In the genomic region with DNA sequence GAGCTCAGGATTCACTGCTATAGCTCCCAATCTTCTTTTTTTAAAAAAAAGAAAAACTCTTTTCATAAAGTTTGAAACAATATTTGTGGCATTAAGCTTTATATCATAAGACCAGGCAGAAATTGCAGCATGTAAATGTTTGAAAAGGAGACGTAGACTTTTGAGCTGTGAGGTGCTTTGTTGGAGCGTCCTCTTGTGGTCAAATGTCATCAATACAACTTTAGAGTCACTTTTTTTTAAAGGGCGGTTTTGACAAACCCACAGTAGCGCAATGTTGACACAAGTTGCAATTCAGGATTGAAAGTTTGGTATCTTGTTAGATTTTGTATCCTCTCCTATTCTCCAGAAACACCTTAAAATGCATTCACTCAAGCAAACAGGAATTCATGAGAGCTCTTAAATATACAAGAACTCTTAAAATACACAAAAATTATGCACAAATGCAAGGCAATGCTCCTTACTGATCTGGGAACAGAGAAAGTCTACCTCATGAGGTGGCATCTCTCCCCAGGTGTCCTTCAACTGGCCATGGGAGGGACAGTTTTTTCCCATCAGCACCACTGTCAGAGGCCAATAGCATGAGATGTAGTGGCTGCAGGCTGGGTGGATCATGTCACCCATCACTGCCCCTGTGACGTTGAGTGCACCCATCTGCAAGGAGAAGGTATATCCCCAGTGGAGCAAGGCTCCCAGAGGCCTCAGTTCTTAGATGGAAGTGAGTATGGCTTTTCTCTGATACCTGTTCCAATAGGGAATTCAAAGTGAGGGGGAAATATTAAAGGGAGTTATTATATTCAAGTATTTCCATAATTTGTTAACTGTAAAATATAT, we compare ENCODE assay signal across 9 cellular contexts.
DNase-seq lines count a peak whose midpoint lies in the region; ATAC-seq and TF ChIP-seq lines count a peak whose summit lies in the region.
"Had no signal": no experiment of that assay in that cellular context is flagged by ENCODE, and none has a peak within 500 bp of the region (broad histone marks: within the 10 kb centered on the region; RNA-seq: fewer than 3 reads in every experiment).

No MANE protein-coding gene starts in this region.

- intact Hi-C loops in Panc1 (cut with micrococcal nuclease; ENCODE audit: unreplicated experiment): loop anchor here (1.0 to 10.0 kb wide), 5 partner anchors 192 to 635 kb away; no protein-coding TSS in a partner anchor

- H3K4me3 ChIP-seq in Panc1 (ENCODE audit: low read depth in 2 of 2, low read length in 2 of 2): no peak overlapping the region
- H3K4me3 ChIP-seq: BLaER1 treated with 17β-estradiol and CSF1 and Interleukin-3, amounts not matched to agents 10 nM and 100 nM had no signal

- in situ Hi-C loops in Panc1 (cut with HindIII; ENCODE audit: low pct_unique_long_range_greater_than_20kb, low sequenced_read_pairs): no loop called here

- DNase-seq in DMS153 treated with DMSO at 0.1 percent for 48 hours (lab: John Stamatoyannopoulos, UW; ENCODE audit: unreplicated experiment) (peak; percentile 24), DMS153 (lab: John Stamatoyannopoulos, UW) (no peak), Panc1 (ENCODE audit: low read depth, low spot score) (peak; percentile 64), cerebellar cortex (ENCODE audit: low spot score) (peak; percentile 65), lung microvascular endothelial cell (ENCODE audit: low read depth in 2 of 2) (peak; percentile 57 to 72), cortex of kidney (lab: John Stamatoyannopoulos, UW) (no peak)

- POLR2A ChIA-PET in Panc1 (lab: Charles Lee): interaction anchor here (0.5 kb wide), 1 partner anchor 321 kb away, joined by 5 read pairs; no protein-coding TSS in a partner anchor

- no peaks in the 10 kb centered on the region for H3K27me3 ChIP-seq in Panc1 (ENCODE audit: control insufficient read depth, insufficient read depth, low read length)
- H3K27me3 ChIP-seq: BLaER1 treated with 17β-estradiol and CSF1 and Interleukin-3, amounts not matched to agents 10 nM and 100 nM had no signal

- ATAC-seq in Panc1 (peak; percentile 71), HG03196 (IDR thresholded peaks at IDR 0.05; ENCODE audit: unreplicated experiment) (no peak)

- peak; percentile 88 for TF ChIP-seq CTCF in Panc1 (IDR thresholded peaks at IDR 0.05)

- H3K9me3 ChIP-seq in Panc1 (ENCODE audit: control insufficient read depth, insufficient read depth, low read depth, low read length): no peaks in the 10 kb centered on the region
- H3K9me3 ChIP-seq: BLaER1 treated with 17β-estradiol and CSF1 and Interleukin-3, amounts not matched to agents 10 nM and 100 nM had no signal

- BruUV-seq in Panc1 (replicated peaks; lab: Mats Ljungman, UMichigan): no TSS peak

- no peak for TF ChIP-seq EP300 in Ishikawa (IDR thresholded peaks at IDR 0.05; ENCODE audit: borderline replicate concordance)

- no peak overlapping the region for H3K27ac ChIP-seq in Panc1 (ENCODE audit: low read length)
- H3K27ac ChIP-seq: BLaER1 treated with 17β-estradiol and CSF1 and Interleukin-3, amounts not matched to agents 10 nM and 100 nM had no signal

- TF ChIP-seq RAD21 in Ishikawa (IDR thresholded peaks at IDR 0.05; ENCODE audit: low read depth): peak; percentile 90

- CTCF ChIA-PET in Panc1 (lab: Charles Lee): interaction anchor here (0.8 to 2.2 kb wide), 7 partner anchors 35 to 636 kb away, joined by 3 to 19 read pairs (median 4); no protein-coding TSS in a partner anchor

- H3K36me3 ChIP-seq in Panc1 (ENCODE audit: control insufficient read depth, insufficient read depth, low read length): no peaks in the 10 kb centered on the region
- H3K36me3 ChIP-seq: BLaER1 treated with 17β-estradiol and CSF1 and Interleukin-3, amounts not matched to agents 10 nM and 100 nM had no signal

- no peaks in the 10 kb centered on the region for H3K4me1 ChIP-seq in Panc1 (ENCODE audit: control insufficient read depth, insufficient read depth, low read length)

TF ChIP-seq in Ishikawa, 13 proteins besides CTCF, POLR2A, EP300 and RAD21:
- TF ChIP-seq YY1 (IDR thresholded peaks at IDR 0.05; ENCODE audit: low read depth) (no peak), EGR1 (IDR thresholded peaks at IDR 0.05) (no peak), ZBTB7A (IDR thresholded peaks at IDR 0.05; ENCODE audit: low read depth) (no peak), CREB1 (IDR thresholded peaks at IDR 0.05; ENCODE audit: low read depth) (no peak), TEAD4 (IDR thresholded peaks at IDR 0.05) (no peak)

Comparison
In these comparisons a context has a peak if more than half of its experiments do, and no peak if none do; other contexts are left out.
1. DNase-seq: peak in DMS153 treated with DMSO at 0.1 percent for 48 hours (single experiment), Panc1 (single experiment), cerebellar cortex (single experiment) and lung microvascular endothelial cell (2 of 2); none in DMS153 (single experiment) and cortex of kidney (single experiment).